In the genomic region with DNA sequence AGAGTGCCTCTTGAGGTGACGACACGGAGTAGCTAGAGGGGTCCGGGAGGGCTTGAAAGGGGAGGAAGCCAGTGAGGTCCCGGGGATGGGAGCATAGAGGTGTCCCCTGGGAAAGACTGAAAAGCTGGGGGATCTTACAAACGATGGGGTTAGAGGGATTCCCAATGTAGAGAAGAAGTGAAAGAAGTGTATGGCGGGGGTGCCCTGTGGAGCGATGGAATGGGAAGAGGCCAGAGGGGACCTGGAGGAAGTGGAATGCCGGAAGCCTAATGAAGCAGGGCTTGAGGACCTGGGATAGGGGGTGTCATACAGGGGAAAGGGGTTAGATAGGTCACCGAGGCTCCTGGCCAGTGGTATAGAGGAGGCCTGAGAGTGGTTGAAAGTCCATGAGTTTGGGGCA, we compare ENCODE assay signal across 8 cellular contexts. TPM values are rescaled to one million over a fixed set of nuclear protein-coding genes. Genes with fewer than 3 reads are reported as not detected.
A peak's percentile ranks its signal among the peaks of the same experiment; 100 is the strongest.
DNase-seq lines count a peak whose midpoint lies in the region; ATAC-seq, FAIRE-seq and TF ChIP-seq lines count a peak whose summit lies in the region.

No MANE protein-coding gene starts in this region.

- no peaks in the 10 kb centered on the region for H3K27me3 ChIP-seq in testis

- intact Hi-C loops in kidney (cut with DNase I): no loop called here
- intact Hi-C loops in testis (cut with DNase I; ENCODE audit: low total_unique reads): no loop called here

- no peak for ATAC-seq in GM18909 (IDR thresholded peaks at IDR 0.05; ENCODE audit: poor library complexity, unreplicated experiment)

- CTCF ChIA-PET in activated CD4-positive, alpha-beta T cell treated with anti-CD3 and anti-CD28 coated beads, Interleukin-2, amount 10 ng/mL, durations not matched to agents 7 days and 5 days (lab: Charles Lee): interaction anchor here (0.8 to 1.5 kb wide), 2 partner anchors 41 to 95 kb away, joined by 3 read pairs; no protein-coding TSS in a partner anchor

- no peaks in the 10 kb centered on the region for H3K9me3 ChIP-seq in kidney (ENCODE audit: control insufficient read depth in 1 of 2, low read length in 2 of 2)
- H3K9me3 ChIP-seq in testis: no peaks in the 10 kb centered on the region

- H3K9me3 Mint-ChIP-seq in activated CD4-positive, alpha-beta T cell treated with anti-CD3 and anti-CD28 coated beads, Interleukin-2, amount 10 ng/mL, durations not matched to agents 7 days and 5 days: no peaks in the 10 kb centered on the region
- no peaks in the 10 kb centered on the region for H3K9me3 Mint-ChIP-seq in activated naive CD8-positive, alpha-beta T cell (ENCODE audit: low read depth)

- POLR2A ChIA-PET in activated CD4-positive, alpha-beta T cell treated with anti-CD3 and anti-CD28 coated beads, Interleukin-2, amount 10 ng/mL, durations not matched to agents 7 days and 5 days (lab: Charles Lee): interaction anchor here (0.6 kb wide), 1 partner anchor 26 kb away, joined by 3 read pairs; no protein-coding TSS in a partner anchor

- H3K4me3 ChIP-seq in kidney (ENCODE audit: low read length in 2 of 2) (peak overlapping the region; percentile 79 to 91), testis (peak overlapping the region; percentile 81 to 97)

- H3K4me1 ChIP-seq in kidney (ENCODE audit: control insufficient read depth in 1 of 2, insufficient read depth in 1 of 2, low read depth in 1 of 2, low read length in 2 of 2) (peaks cover 12 to 18% of the 10 kb centered on the region in 2 donors), testis (peaks cover 44% of the 10 kb centered on the region)

- peaks cover 43% of the 10 kb centered on the region for H3K4me1 Mint-ChIP-seq in activated CD4-positive, alpha-beta T cell treated with anti-CD3 and anti-CD28 coated beads, Interleukin-2, amount 10 ng/mL, durations not matched to agents 7 days and 5 days
- H3K4me1 Mint-ChIP-seq in activated naive CD8-positive, alpha-beta T cell (ENCODE audit: low read depth): peaks cover 40% of the 10 kb centered on the region

- peak overlapping the region; percentile 90 to 92 for H3K9ac ChIP-seq in kidney (ENCODE audit: low read length in 2 of 2)

- H3K36me3 Mint-ChIP-seq in activated CD4-positive, alpha-beta T cell treated with anti-CD3 and anti-CD28 coated beads, Interleukin-2, amount 10 ng/mL, durations not matched to agents 7 days and 5 days (ENCODE audit: low read depth): peaks cover 11% of the 10 kb centered on the region
- H3K36me3 Mint-ChIP-seq in activated naive CD8-positive, alpha-beta T cell: no peaks in the 10 kb centered on the region

- 0 to 1% methylated on average over 9 of the region's 9 CpGs for WGBS in testis, 2 donors

- peak overlapping the region; percentile 9 to 83 for H3K27ac ChIP-seq in kidney (ENCODE audit: low read depth in 2 of 2, low read length in 2 of 2)
- H3K27ac ChIP-seq in testis: peak overlapping the region; percentile 89 to 93

- TF ChIP-seq CTCF in kidney (IDR thresholded peaks at IDR 0.05; ENCODE audit: borderline replicate concordance, extremely low read depth, insufficient read depth) (no peak), testis (IDR thresholded peaks at IDR 0.05) (no peak)

- H3K27me3 Mint-ChIP-seq in activated CD4-positive, alpha-beta T cell treated with anti-CD3 and anti-CD28 coated beads, Interleukin-2, amount 10 ng/mL, durations not matched to agents 7 days and 5 days: no peaks in the 10 kb centered on the region
- H3K27me3 Mint-ChIP-seq in activated naive CD8-positive, alpha-beta T cell: no peaks in the 10 kb centered on the region

- no peak for DNase-seq in activated CD4-positive, alpha-beta T cell treated with anti-CD3 and anti-CD28 coated beads, Interleukin-2, amount 10 ng/mL, durations not matched to agents 7 days and 5 days
- DNase-seq in activated CD4-positive, alpha-beta T cell treated with anti-CD3 and anti-CD28 coated beads, Interleukin-2, amount 50 U/mL, for 1 hour: no peak
- DNase-seq in kidney (no peak), testis (no peak), NCI-H1105 (lab: John Stamatoyannopoulos, UW) (no peak), DMS153 (lab: John Stamatoyannopoulos, UW) (no peak)

- peak overlapping the region; percentile 97 for H3K4me3 Mint-ChIP-seq in activated CD4-positive, alpha-beta T cell treated with anti-CD3 and anti-CD28 coated beads, Interleukin-2, amount 10 ng/mL, durations not matched to agents 7 days and 5 days
- H3K4me3 Mint-ChIP-seq in activated naive CD8-positive, alpha-beta T cell: peak overlapping the region; percentile 93

- no peak for TF ChIP-seq POLR2A in testis (IDR thresholded peaks at IDR 0.05)

- FAIRE-seq in kidney (lab: Jason Lieb, UNC): no peak

- H3K36me3 ChIP-seq in kidney (ENCODE audit: control insufficient read depth in 1 of 2, insufficient read depth in 2 of 2, low read length in 2 of 2) (no peaks in the 10 kb centered on the region), testis (ENCODE audit: low read depth, missing control alignments) (no peaks in the 10 kb centered on the region)

- H3K27ac Mint-ChIP-seq in activated CD4-positive, alpha-beta T cell treated with anti-CD3 and anti-CD28 coated beads, Interleukin-2, amount 10 ng/mL, durations not matched to agents 7 days and 5 days: peak overlapping the region; percentile 89
- peak overlapping the region; percentile 77 for H3K27ac Mint-ChIP-seq in activated naive CD8-positive, alpha-beta T cell

RNA-seq across cellular contexts. Expression of a gene that starts 0.6 kb away (rescaled TPM):
- 10 to 100 TPM; 77.2 to 87.9 TPM for total RNA-seq in activated CD4-positive, alpha-beta T cell treated with anti-CD3 and anti-CD28 coated beads, Interleukin-2, amount 10 ng/mL, durations not matched to agents 7 days and 5 days
- total RNA-seq in kidney (70.0 TPM), testis (100 to 1,000 TPM; 301 to 358 TPM)
- polyA plus RNA-seq in kidney (ENCODE audit: insufficient read depth, low read depth, low replicate concordance) (32.0 TPM), testis (ENCODE audit: insufficient read depth, low read depth, low replicate concordance) (226 TPM)

RNA-seq across cellular contexts. Expression of a gene that starts 4.3 kb away (rescaled TPM):
- 1 to 10 TPM; 4.5 to 5.4 TPM for total RNA-seq in activated CD4-positive, alpha-beta T cell treated with anti-CD3 and anti-CD28 coated beads, Interleukin-2, amount 10 ng/mL, durations not matched to agents 7 days and 5 days
- total RNA-seq in kidney: 0.50 TPM
- 0.47 TPM for polyA plus RNA-seq in kidney (ENCODE audit: insufficient read depth, low read depth, low replicate concordance)
- 100 to 1,000 TPM in 1 of 2 donors, 10 to 100 TPM in 1; 65.3 to 101 TPM for total RNA-seq in testis
- 137 TPM for polyA plus RNA-seq in testis (ENCODE audit: insufficient read depth, low read depth, low replicate concordance)

RNA-seq across cellular contexts. Expression of a gene that starts 45.7 kb away (rescaled TPM):
- 10 to 100 TPM; 13.3 to 13.9 TPM for total RNA-seq in activated CD4-positive, alpha-beta T cell treated with anti-CD3 and anti-CD28 coated beads, Interleukin-2, amount 10 ng/mL, durations not matched to agents 7 days and 5 days
- total RNA-seq in kidney (26.9 TPM), testis (100 to 1,000 TPM in 1 of 2 donors, 10 to 100 TPM in 1; 56.0 to 101 TPM)
- polyA plus RNA-seq in kidney (ENCODE audit: insufficient read depth, low read depth, low replicate concordance) (51.2 TPM), testis (ENCODE audit: insufficient read depth, low read depth, low replicate concordance) (98.0 TPM)

RNA-seq across cellular contexts. Expression of a gene that starts 50.7 kb away (rescaled TPM):
- 10 to 100 TPM; 57.9 to 62.7 TPM for total RNA-seq in activated CD4-positive, alpha-beta T cell treated with anti-CD3 and anti-CD28 coated beads, Interleukin-2, amount 10 ng/mL, durations not matched to agents 7 days and 5 days
- total RNA-seq in kidney (53.2 TPM), testis (100 to 1,000 TPM; 244 to 246 TPM)
- polyA plus RNA-seq in kidney (ENCODE audit: insufficient read depth, low read depth, low replicate concordance) (37.3 TPM), testis (ENCODE audit: insufficient read depth, low read depth, low replicate concordance) (156 TPM)

Comparison
In these comparisons a context has a peak if more than half of its experiments do, and no peak if none do; other contexts are left out.
1. RNA of a gene that starts 4.3 kb away (total RNA-seq): 65.3 to 101 TPM in testis; 4.5 to 5.4 TPM in activated CD4-positive, alpha-beta T cell treated with anti-CD3 and anti-CD28 coated beads, Interleukin-2, amount 10 ng/mL, durations not matched to agents 7 days and 5 days and 0.50 TPM in kidney (single experiment); every median in the first group is over 10 times any median in the second.